21 cellular contexts compared by ENCODE assay signal in the genomic region with DNA sequence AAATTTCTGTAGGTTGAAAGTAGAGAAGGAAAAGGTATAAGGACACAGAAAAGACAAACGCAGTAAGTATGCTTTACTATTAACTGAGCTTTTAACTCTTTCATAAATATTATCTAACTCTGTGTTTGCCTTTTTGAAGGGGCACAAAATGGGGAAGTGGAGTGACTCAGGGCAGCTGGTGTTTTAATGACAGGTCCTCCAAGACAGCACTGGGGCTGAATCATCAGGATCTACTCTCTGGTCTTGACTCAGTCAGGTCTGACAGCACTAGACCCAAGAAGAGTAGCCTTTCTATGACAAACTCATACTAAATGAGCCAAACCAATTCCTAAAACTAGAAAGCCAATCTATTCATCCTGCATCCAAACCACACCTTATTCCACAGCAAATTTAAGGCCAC.
DNase-seq lines count a peak whose midpoint lies in the region; ATAC-seq, FAIRE-seq and TF ChIP-seq lines count a peak whose summit lies in the region.
"Had no signal": no experiment of that assay in that cellular context is flagged by ENCODE, and none has a peak within 500 bp of the region (broad histone marks: within the 10 kb centered on the region; RNA-seq: fewer than 3 reads in every experiment).

No MANE protein-coding gene starts in this region.

- TF ChIP-seq CTCF in bronchial epithelial cell (IDR thresholded peaks at IDR 0.05; ENCODE audit: insufficient read depth, low read length, severe bottlenecking), result no peak

- CTCF ChIA-PET in HEK293T (lab: Yijun Ruan, JAX), result no interaction called here

- POLR2A ChIA-PET in HEK293T (lab: Yijun Ruan, JAX), result no interaction called here

- FAIRE-seq in bronchial epithelial cell (lab: Jason Lieb, UNC), result no peak
- FAIRE-seq: small intestine had no signal

- DNase-seq in A172 (ENCODE audit: low spot score) (peak; percentile 3), OCI-M1 (lab: John Stamatoyannopoulos, UW) (peak; percentile 86), bronchial epithelial cell (ENCODE audit: low read depth) (peak; percentile 44), HEK293T (ENCODE audit: extremely low spot score) (no peak), Ammon's horn (ENCODE audit: low spot score) (no peak)
- DNase-seq in stimulated activated CD4-positive, alpha-beta T cell treated with anti-CD3 and anti-CD28 coated beads, Interleukin-12 subunit alpha, Interleukin-12 subunit beta, amount 100 ng/mL, for 4 hours, result no peak
- DNase-seq in activated CD8-positive, alpha-beta memory T cell treated with anti-CD3 and anti-CD28 coated beads for 24 hours, result no peak
- DNase-seq: activated CD4-positive, CD25-positive, alpha-beta regulatory T cell treated with anti-CD3 and anti-CD28 coated beads, Interleukin-2, amount 50 U/mL, for 72 hours; activated CD8-positive, alpha-beta memory T cell treated with anti-CD3 and anti-CD28 coated beads, Interleukin-2, amount 50 U/mL, for 4 hours; activated naive CD4-positive, alpha-beta T cell; CD4-positive, alpha-beta memory T cell; natural killer cell; NCI-H2029 treated with DMSO at 0.1 percent for 48 hours; NCI-H510A treated with DMSO at 0.1 percent for 48 hours; posterior cingulate gyrus; RPMI8226; small intestine; T-helper 1 cell; upper lobe of left lung had no signal

- no peaks in the 10 kb centered on the region for H3K27me3 ChIP-seq in bronchial epithelial cell (ENCODE audit: control insufficient read depth, insufficient read depth, low read length)
- H3K27me3 ChIP-seq: upper lobe of left lung had no signal

- no peaks in the 10 kb centered on the region for H3K36me3 ChIP-seq in bronchial epithelial cell (ENCODE audit: control insufficient read depth, insufficient read depth, low read length)
- H3K36me3 ChIP-seq: upper lobe of left lung had no signal

- ATAC-seq in HG03442 (IDR thresholded peaks at IDR 0.05; ENCODE audit: unreplicated experiment), result peak; percentile 59
- ATAC-seq: natural killer cell had no signal

- H3K4me3 ChIP-seq in bronchial epithelial cell (ENCODE audit: low read depth, low read length), result no peak overlapping the region
- H3K4me3 ChIP-seq: coronary artery, upper lobe of left lung had no signal

TF ChIP-seq in HEK293T, 16 proteins besides CTCF, POLR2A, EP300 and RAD21:
- TF ChIP-seq SP1 (IDR thresholded peaks at IDR 0.05), result no peak
- TF ChIP-seq HDGF (IDR thresholded peaks at IDR 0.05; ENCODE audit: borderline replicate concordance), result no peak
- TF ChIP-seq BHLHE40 (IDR thresholded peaks at IDR 0.05; ENCODE audit: borderline replicate concordance), result no peak
- TF ChIP-seq CTBP1 (IDR thresholded peaks at IDR 0.05; ENCODE audit: borderline replicate concordance), result no peak
- TF ChIP-seq TARDBP (IDR thresholded peaks at IDR 0.05), result no peak
- no peak for TF ChIP-seq ELF4 (IDR thresholded peaks at IDR 0.05)
- no peak for TF ChIP-seq FOXM1 (IDR thresholded peaks at IDR 0.05; ENCODE audit: borderline replicate concordance)
- no peak for TF ChIP-seq FOXA1 (IDR thresholded peaks at IDR 0.05)
- TF ChIP-seq NFRKB (IDR thresholded peaks at IDR 0.05), result no peak

Comparison
In these comparisons a context has a peak if more than half of its experiments do, and no peak if none do; other contexts are left out.
1. DNase-seq: peak in A172 (single experiment), OCI-M1 (single experiment) and bronchial epithelial cell (single experiment); none in stimulated activated CD4-positive, alpha-beta T cell treated with anti-CD3 and anti-CD28 coated beads, Interleukin-12 subunit alpha, Interleukin-12 subunit beta, amount 100 ng/mL, for 4 hours (single experiment), HEK293T (single experiment), Ammon's horn (single experiment) and activated CD8-positive, alpha-beta memory T cell treated with anti-CD3 and anti-CD28 coated beads for 24 hours (single experiment).